In the genomic region with DNA sequence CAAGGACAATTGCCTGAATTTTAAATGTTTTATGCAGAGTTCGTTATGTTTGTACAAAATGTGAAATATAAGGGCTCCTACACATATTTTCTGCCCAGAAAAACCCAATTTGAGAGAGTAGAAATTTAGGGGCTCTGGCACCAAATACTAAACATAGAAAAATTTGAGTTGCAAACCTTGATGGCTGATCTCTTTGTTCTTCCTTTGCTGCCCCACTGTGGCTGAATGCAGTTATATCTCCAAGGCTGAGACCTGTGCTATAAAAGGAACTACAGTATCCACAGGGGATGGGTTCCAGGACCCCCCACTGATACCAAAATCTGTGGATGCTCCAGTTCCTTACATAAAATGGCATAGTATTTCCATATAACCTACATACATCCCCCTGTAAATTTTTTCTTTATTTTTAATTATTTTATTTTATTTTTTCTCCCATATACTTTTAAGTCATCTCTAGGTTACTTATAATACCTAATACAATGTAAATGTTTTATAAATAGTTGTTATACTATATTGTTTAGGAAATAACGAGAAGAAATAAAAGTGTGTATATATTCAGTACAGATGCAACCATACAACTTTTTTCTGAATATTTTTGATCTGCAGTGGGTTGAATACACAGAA, we compare ENCODE assay signal across 8 cellular contexts. TPM values are rescaled to one million over a fixed set of nuclear protein-coding genes. Genes with fewer than 3 reads are reported as not detected.
DNase-seq lines count a peak whose midpoint lies in the region; ATAC-seq and TF ChIP-seq lines count a peak whose summit lies in the region.

No MANE protein-coding gene starts in this region.

- no peak overlapping the region for H3K4me3 ChIP-seq in dorsolateral prefrontal cortex
- no peak overlapping the region for H3K4me3 ChIP-seq in tibial nerve

- intact Hi-C loops in dorsolateral prefrontal cortex (cut with DNase I) = loop anchor here (2.0 to 10.0 kb wide), 6 partner anchors 62 to 322 kb away; no protein-coding TSS in a partner anchor

- TF ChIP-seq CTCF in dorsolateral prefrontal cortex (IDR thresholded peaks at IDR 0.05 in 54 of 56, conservative IDR thresholded peaks at IDR 0.05 in 2 of 56; ENCODE audit: low read depth in 1 of 56, partially characterized antibody in 56 of 56) (peak; percentile 22 to 89 (median 76)), tibial nerve (IDR thresholded peaks at IDR 0.05) (peak; percentile 32 to 60 (median 42))

- peaks cover 0 to 2% (median 0%) of the 10 kb centered on the region in 3 donors for H3K36me3 ChIP-seq in tibial nerve

- H3K9me3 ChIP-seq in tibial nerve = no peaks in the 10 kb centered on the region

- 34 to 36% methylated on average over 2 of the region's 2 CpGs for WGBS in tibial nerve, 2 donors

- H3K27ac ChIP-seq in dorsolateral prefrontal cortex = no peak overlapping the region
- no peak overlapping the region for H3K27ac ChIP-seq in tibial nerve

- no peak for TF ChIP-seq POLR2A in tibial nerve (IDR thresholded peaks at IDR 0.05)

- TF ChIP-seq EP300 in tibial nerve (IDR thresholded peaks at IDR 0.05) = no peak

- DNase-seq in NCI-H510A treated with DMSO at 0.1 percent for 48 hours (lab: John Stamatoyannopoulos, UW) (peak; percentile 75), NCI-H510A (lab: John Stamatoyannopoulos, UW) (no peak), LoVo (ENCODE audit: low spot score) (peak; percentile 51), SW480 (ENCODE audit: low spot score) (peak; percentile 40), dorsolateral prefrontal cortex (peak in 7 of 10 donors; percentile 46 to 77 (median 53)), medulla oblongata (ENCODE audit: extremely low spot score) (peak; percentile 81), tibial nerve (ENCODE audit: low spot score in 2 of 2) (peak in 1 of 2 donors; percentile 46)

- H3K27me3 ChIP-seq in dorsolateral prefrontal cortex (no peaks in the 10 kb centered on the region), tibial nerve (no peaks in the 10 kb centered on the region)

- no peaks in the 10 kb centered on the region for H3K4me1 ChIP-seq in tibial nerve

- no peak for ATAC-seq in GM18502 (IDR thresholded peaks at IDR 0.05; ENCODE audit: poor library complexity, unreplicated experiment)

RNA-seq across cellular contexts. Expression of a gene that starts 22.5 kb away (rescaled TPM):
- total RNA-seq in dorsolateral prefrontal cortex (10 to 100 TPM in 2 of 120 experiments, 1 to 10 TPM in 118; 2.2 to 10.5 (median 5.3) TPM), tibial nerve (1 to 10 TPM in 3 of 4 donors, under 1 TPM in 1; 0.30 to 4.3 (median 2.5) TPM)

RNA-seq across cellular contexts. Expression of a gene that starts 45.0 kb away (rescaled TPM):
- total RNA-seq in dorsolateral prefrontal cortex (100 to 1,000 TPM in 27 of 120 experiments, 10 to 100 TPM in 93; 45.5 to 124 (median 88.3) TPM), tibial nerve (10 to 100 TPM; 51.6 to 84.6 (median 68.1) TPM)

RNA-seq across cellular contexts. Expression of a gene that starts 59.3 kb away (rescaled TPM):
- total RNA-seq in dorsolateral prefrontal cortex (10 to 100 TPM in 109 of 120 experiments, 1 to 10 TPM in 11; 7.2 to 31.4 (median 14.2) TPM), tibial nerve (1 to 10 TPM in 2 of 4 donors, under 1 TPM in 2; 0.30 to 1.7 (median 1.0) TPM)
